Comparison of ENCODE assay signal across 16 cellular contexts in genomic region chr10:132488231-132488821, GRCh38. TPM values are rescaled to one million over a fixed set of nuclear protein-coding genes. Genes with fewer than 3 reads are reported as not detected.
DNase-seq lines count a peak whose midpoint lies in the region; ATAC-seq and TF ChIP-seq lines count a peak whose summit lies in the region.
"Had no signal": no experiment of that assay in that cellular context is flagged by ENCODE, and none has a peak within 500 bp of the region (broad histone marks: within the 10 kb centered on the region; RNA-seq: fewer than 3 reads in every experiment).

No MANE protein-coding gene starts in this region.

- no peaks in the 10 kb centered on the region for H3K79me1 ChIP-seq in neuronal stem cell (ENCODE audit: low read depth, low read length)

- no peaks in the 10 kb centered on the region for H3K27me3 Mint-ChIP-seq in activated T-cell treated with anti-CD3 and anti-CD28 coated beads, Interleukin-2, amount 50 U/mL, for 24 hours
- no peaks in the 10 kb centered on the region; the same call in 1 of the 2 replicates for H3K27me3 Mint-ChIP-seq in WTC11 (ENCODE audit: low read depth)

- peak; percentile 15 for DNase-seq in activated T-cell treated with anti-CD3 and anti-CD28 coated beads, Interleukin-2, amount 50 U/mL, for 24 hours
- no peak for DNase-seq in activated T-cell treated with anti-CD3 and anti-CD28 coated beads, Interleukin-2, amount 50 U/mL, for 1 hour
- peak; percentile 9 for DNase-seq in WTC11 (ENCODE audit: low spot score)
- DNase-seq in neuronal stem cell (ENCODE audit: low spot score) = no peak
- peak; percentile 47 for DNase-seq in upper lobe of right lung
- no peak for DNase-seq in superior temporal gyrus (ENCODE audit: extremely low spot score)
- DNase-seq: 8988T, DMS79 treated with DMSO at 0.1 percent for 48 hours, KBM-7, NCI-H1105, NCI-H2081, NCI-H446 treated with DMSO at 0.1 percent for 48 hours, NCI-H69 had no signal

- H3K4me1 ChIP-seq in neuronal stem cell (ENCODE audit: control insufficient read depth in 2 of 2, insufficient read depth in 1 of 2, low read depth in 1 of 2, low read length in 2 of 2) (peaks cover 6 to 12% of the 10 kb centered on the region in 2 donors), upper lobe of right lung (peaks cover 4% of the 10 kb centered on the region)

- no peak overlapping the region for H2BK5ac ChIP-seq in neuronal stem cell (ENCODE audit: low read length)

- H3K36me3 Mint-ChIP-seq in activated T-cell treated with anti-CD3 and anti-CD28 coated beads, Interleukin-2, amount 50 U/mL, for 24 hours (ENCODE audit: low read depth) = no peaks in the 10 kb centered on the region
- no peaks in the 10 kb centered on the region for H3K36me3 Mint-ChIP-seq in WTC11
- H3K36me3 Mint-ChIP-seq: CD14-positive monocyte had no signal

- no peak overlapping the region for H3K27ac Mint-ChIP-seq in activated T-cell treated with anti-CD3 and anti-CD28 coated beads, Interleukin-2, amount 50 U/mL, for 24 hours
- no peak overlapping the region for H3K27ac Mint-ChIP-seq in WTC11
- H3K27ac Mint-ChIP-seq: CD14-positive monocyte had no signal

- CTCF ChIA-PET in WTC11 (lab: Charles Lee) = no interaction called here

- POLR2A ChIA-PET in WTC11 (lab: Charles Lee) = no interaction called here

- H3K9me3 Mint-ChIP-seq in activated T-cell treated with anti-CD3 and anti-CD28 coated beads, Interleukin-2, amount 50 U/mL, for 24 hours = no peaks in the 10 kb centered on the region
- H3K9me3 Mint-ChIP-seq in WTC11 = peaks cover 5% of the 10 kb centered on the region; the same call in 1 of the 2 replicates

- H3K4ac ChIP-seq in neuronal stem cell (ENCODE audit: low read length) = no peak overlapping the region

- no peak overlapping the region for H2AFZ ChIP-seq in neuronal stem cell (ENCODE audit: low read length)

- H3K9ac ChIP-seq in neuronal stem cell (ENCODE audit: low read depth, low read length, poor library complexity) = no peak overlapping the region

- H3K9me3 ChIP-seq in neuronal stem cell (replicated peaks in 1 of 2; ENCODE audit: control insufficient read depth in 2 of 2, insufficient read depth in 1 of 2, low read depth in 1 of 2, low read length in 2 of 2) (no peaks in the 10 kb centered on the region), upper lobe of right lung (no peaks in the 10 kb centered on the region)

- H3K36me3 ChIP-seq in neuronal stem cell (replicated peaks in 1 of 2; ENCODE audit: control insufficient read depth in 2 of 2, insufficient read depth in 2 of 2, low read length in 2 of 2) = no peaks in the 10 kb centered on the region
- H3K36me3 ChIP-seq in upper lobe of right lung = no peaks in the 10 kb centered on the region

- no peak overlapping the region for H2BK120ac ChIP-seq in neuronal stem cell (ENCODE audit: low read depth, low read length)

- no peak overlapping the region for H2BK15ac ChIP-seq in neuronal stem cell (ENCODE audit: low read length)

- H3K27me3 ChIP-seq in neuronal stem cell (ENCODE audit: control insufficient read depth in 3 of 3, insufficient read depth in 3 of 3, low read depth in 1 of 3, low read length in 3 of 3) (no peaks in the 10 kb centered on the region), upper lobe of right lung (no peaks in the 10 kb centered on the region)

- H3K18ac ChIP-seq in neuronal stem cell (ENCODE audit: low read length) = peak overlapping the region; percentile 41

- no peak overlapping the region for H4K8ac ChIP-seq in neuronal stem cell (ENCODE audit: low read depth, low read length)

- H2BK12ac ChIP-seq in neuronal stem cell (ENCODE audit: low read length) = no peak overlapping the region

- H3K4me2 ChIP-seq in neuronal stem cell (ENCODE audit: insufficient read depth, low read length, poor library complexity, severe bottlenecking) = no peak overlapping the region

- no peak overlapping the region for H4K91ac ChIP-seq in neuronal stem cell (ENCODE audit: low read depth, low read length, poor library complexity)

- H3K4me3 ChIP-seq in neuronal stem cell (ENCODE audit: low read length in 2 of 2) (no peak overlapping the region), upper lobe of right lung (no peak overlapping the region)

- no peak overlapping the region for H3K14ac ChIP-seq in neuronal stem cell (ENCODE audit: low read length)

- no CpG with 5 or more reads among the region's 16 CpGs for WGBS in neuronal stem cell (ENCODE audit: extremely low coverage in 2 of 2, insufficient read length in 2 of 2, insufficient replicate concordance in 1 of 2), 2 donors

- H2AK5ac ChIP-seq in neuronal stem cell (ENCODE audit: low read depth, low read length) = peak overlapping the region; percentile 89

- intact Hi-C loops in upper lobe of right lung (cut with DNase I) = no loop called here

- ATAC-seq in WTC11 (no peak), upper lobe of right lung (no peak), GM21381 (IDR thresholded peaks at IDR 0.05; ENCODE audit: unreplicated experiment) (no peak), GM21529 (IDR thresholded peaks at IDR 0.05; ENCODE audit: unreplicated experiment) (no peak)

- H3K4me1 Mint-ChIP-seq in activated T-cell treated with anti-CD3 and anti-CD28 coated beads, Interleukin-2, amount 50 U/mL, for 24 hours (ENCODE audit: low read depth) = no peaks in the 10 kb centered on the region
- no peaks in the 10 kb centered on the region for H3K4me1 Mint-ChIP-seq in WTC11
- H3K4me1 Mint-ChIP-seq: CD14-positive monocyte had no signal

- H3K4me3 Mint-ChIP-seq in activated T-cell treated with anti-CD3 and anti-CD28 coated beads, Interleukin-2, amount 50 U/mL, for 24 hours = no peak overlapping the region
- H3K4me3 Mint-ChIP-seq in WTC11 = no peak overlapping the region
- H3K4me3 Mint-ChIP-seq: CD14-positive monocyte had no signal

- no peak for TF ChIP-seq CTCF in WTC11 (IDR thresholded peaks at IDR 0.05)
- TF ChIP-seq CTCF in upper lobe of right lung (IDR thresholded peaks at IDR 0.05) = no peak

- no peak overlapping the region for H3K27ac ChIP-seq in neuronal stem cell (replicated peaks; ENCODE audit: low read length)
- H3K27ac ChIP-seq in upper lobe of right lung = no peak overlapping the region

- H3K23ac ChIP-seq in neuronal stem cell (ENCODE audit: low read depth, low read length, poor library complexity) = no peak overlapping the region

TF ChIP-seq in WTC11, 78 proteins besides CTCF, POLR2A, EP300 and RAD21:
- no peak for TF ChIP-seq GRHL2 (CRISPR knock-in tag; IDR thresholded peaks at IDR 0.05; ENCODE audit: insufficient replicate concordance, severe bottlenecking)

RNA-seq across cellular contexts. Expression of gene INPP5A, which starts 49.3 kb away (rescaled TPM):
- total RNA-seq in WTC11 (2021) (20.0 to 22.1 TPM (median 21.5 TPM) in 3 replicates), upper lobe of right lung (38.3 TPM)
- 13.4 TPM for polyA plus RNA-seq in neuronal stem cell (2013, experiment 1 of 2)
- 13.7 TPM for polyA plus RNA-seq in neuronal stem cell (2013, experiment 2 of 2)

Comparison
In these comparisons a context has a peak if more than half of its experiments do, and no peak if none do; other contexts are left out.
1. DNase-seq: peak in activated T-cell treated with anti-CD3 and anti-CD28 coated beads, Interleukin-2, amount 50 U/mL, for 24 hours (single experiment), WTC11 (single experiment) and upper lobe of right lung (single experiment); none in activated T-cell treated with anti-CD3 and anti-CD28 coated beads, Interleukin-2, amount 50 U/mL, for 1 hour (single experiment), neuronal stem cell (single experiment) and superior temporal gyrus (single experiment).